Comparison of ENCODE assay signal across 9 cellular contexts in genomic region chr16:67149276-67150057, GRCh38. TPM values are rescaled to one million over a fixed set of nuclear protein-coding genes. Genes with fewer than 3 reads are reported as not detected.
DNase-seq lines count a peak whose midpoint lies in the region; ATAC-seq and TF ChIP-seq lines count a peak whose summit lies in the region.
"Had no signal": no experiment of that assay in that cellular context is flagged by ENCODE, and none has a peak within 500 bp of the region (broad histone marks: within the 10 kb centered on the region; RNA-seq: fewer than 3 reads in every experiment).

No MANE protein-coding gene starts in this region.

- H3F3A ChIP-seq in SK-N-SH (replicated peaks; ENCODE audit: insufficient read depth): peaks cover 8% of the 10 kb centered on the region

- intact Hi-C loops in sciatic nerve (cut with DNase I): no loop called here

- H3K9ac ChIP-seq in SK-N-SH: no peak overlapping the region

- TF ChIP-seq EP300 in SK-N-SH (IDR thresholded peaks at IDR 0.05; ENCODE audit: borderline replicate concordance in 1 of 2, low read depth in 1 of 2, low read length in 1 of 2): no peak

- H3K4me1 ChIP-seq in SK-N-SH (ENCODE audit: control insufficient read depth in 1 of 2, insufficient read depth in 2 of 2, low read depth in 1 of 2, low read length in 1 of 2) (peaks cover 0 to 8% of the 10 kb centered on the region in 2 experiments; a peak in 1 of 4 replicates), SJSA1 (replicated peaks) (peaks cover 25% of the 10 kb centered on the region), hepatocyte (ENCODE audit: insufficient read depth) (peaks cover 10% of the 10 kb centered on the region)

- H3K9me2 ChIP-seq in SK-N-SH: no peaks in the 10 kb centered on the region
- no peaks in the 10 kb centered on the region for H3K9me2 ChIP-seq in hepatocyte (replicated peaks; ENCODE audit: insufficient read depth)

- ATAC-seq in SK-N-SH treated with all-trans-retinoic acid at 6 μM for 48 hours (no peak), sciatic nerve (no peak)

- POLR2A ChIA-PET in SK-N-SH (lab: Yijun Ruan, JAX): no interaction called here

- CTCF ChIA-PET in SK-N-SH (lab: Yijun Ruan, JAX): interaction anchor here (0.7 to 6.6 kb wide), 4 partner anchors 10 to 173 kb away, joined by 3 to 103 read pairs (median 3); no protein-coding TSS in a partner anchor

- H3K4me3 ChIP-seq in SK-N-SH (ENCODE audit: low read depth in 2 of 2, low read length in 1 of 2): no peak overlapping the region; a peak in 1 of 4 replicates
- peak overlapping the region; percentile 70; the same call in 1 of the 2 replicates for H3K4me3 ChIP-seq in SJSA1
- peak overlapping the region; percentile 82 for H3K4me3 ChIP-seq in hepatocyte

- H3K36me3 ChIP-seq in SK-N-SH (replicated peaks in 1 of 2; ENCODE audit: control insufficient read depth in 1 of 2, insufficient read depth in 2 of 2, low read length in 1 of 2) (peaks cover 12 to 46% of the 10 kb centered on the region in 2 experiments), SJSA1 (peaks cover 67% of the 10 kb centered on the region), hepatocyte (replicated peaks; ENCODE audit: insufficient read depth, low read depth) (no peaks in the 10 kb centered on the region)

- H4K20me1 ChIP-seq in SK-N-SH (ENCODE audit: insufficient read depth): no peaks in the 10 kb centered on the region
- no peaks in the 10 kb centered on the region for H4K20me1 ChIP-seq in hepatocyte (ENCODE audit: insufficient read depth, poor library complexity, severe bottlenecking)

- no peaks in the 10 kb centered on the region for H3K27me3 ChIP-seq in SK-N-SH (ENCODE audit: insufficient read depth)
- no peaks in the 10 kb centered on the region for H3K27me3 ChIP-seq in SJSA1 (replicated peaks)
- H3K27me3 ChIP-seq in hepatocyte: peaks cover 7% of the 10 kb centered on the region

- TF ChIP-seq RAD21 in SK-N-SH (IDR thresholded peaks at IDR 0.05; ENCODE audit: low read length): no peak

- 96% methylated on average over 68 of the region's 79 CpGs for WGBS in SK-N-SH (ENCODE audit: low lambda C conversion rate)
- 78% methylated on average over 73 of the region's 79 CpGs for WGBS in hepatocyte (ENCODE audit: low lambda C conversion rate, missing lambda C conversion rate)

- H3K4me2 ChIP-seq in SK-N-SH (no peak overlapping the region), hepatocyte (peak overlapping the region; percentile 92)

- H3K27ac ChIP-seq in SK-N-SH (ENCODE audit: low read depth in 2 of 2, low read length in 1 of 2) (no peak overlapping the region; a peak in 1 of 4 replicates), SJSA1 (no peak overlapping the region), hepatocyte (peak overlapping the region; percentile 98)

- no peak for DNase-seq in SK-N-SH
- DNase-seq in SJSA1 (ENCODE audit: low read depth in 1 of 2, low spot score in 2 of 2): no peak
- DNase-seq in hepatocyte (ENCODE audit: low spot score): no peak
- peak; percentile 60 for DNase-seq in sciatic nerve (ENCODE audit: low spot score)
- DNase-seq in D341Med (ENCODE audit: low spot score): no peak
- DNase-seq in NCI-H748 treated with DMSO at 0.1 percent for 48 hours (lab: John Stamatoyannopoulos, UW): no peak
- DNase-seq in dermis blood vessel endothelial cell: no peak
- DNase-seq: NCI-H187 treated with DMSO at 0.1 percent for 48 hours had no signal

- H2AFZ ChIP-seq in SK-N-SH (ENCODE audit: low read depth): no peak overlapping the region
- H2AFZ ChIP-seq in hepatocyte: no peak overlapping the region

- H3K9me3 ChIP-seq in SK-N-SH (no peaks in the 10 kb centered on the region), SJSA1 (replicated peaks) (peaks cover 10% of the 10 kb centered on the region), hepatocyte (ENCODE audit: low read depth) (no peaks in the 10 kb centered on the region)

- TF ChIP-seq CTCF in SK-N-SH (IDR thresholded peaks at IDR 0.05) (no peak), hepatocyte (IDR thresholded peaks at IDR 0.05; ENCODE audit: poor library complexity) (no peak)

- H3K79me2 ChIP-seq in SK-N-SH (ENCODE audit: insufficient read depth): no peaks in the 10 kb centered on the region
- peaks cover 4% of the 10 kb centered on the region for H3K79me2 ChIP-seq in hepatocyte

TF ChIP-seq in SK-N-SH treated with all-trans-retinoic acid at 6 μM for 48 hours, 23 proteins besides CTCF, POLR2A, EP300 and RAD21:
- TF ChIP-seq TOX (CRISPR knock-in tag; IDR thresholded peaks at IDR 0.05; ENCODE audit: borderline replicate concordance) (no peak), ISL1 (CRISPR knock-in tag; IDR thresholded peaks at IDR 0.05) (no peak), GLIS3 (CRISPR knock-in tag; IDR thresholded peaks at IDR 0.05) (no peak), ZFP3 (CRISPR knock-in tag; IDR thresholded peaks at IDR 0.05) (peak; percentile 86; the same call in 1 of the 2 replicates), PPARA (CRISPR knock-in tag; IDR thresholded peaks at IDR 0.05; ENCODE audit: borderline replicate concordance) (no peak)

TF ChIP-seq in SK-N-SH, 30 proteins besides CTCF, POLR2A, EP300 and RAD21:
- TF ChIP-seq MXI1 (IDR thresholded peaks at IDR 0.05; ENCODE audit: low read depth, low read length) (no peak), SIN3A (IDR thresholded peaks at IDR 0.05; ENCODE audit: borderline replicate concordance, low read depth, low read length) (no peak), RCOR1 (IDR thresholded peaks at IDR 0.05; ENCODE audit: low read length) (no peak), GATA2 (CRISPR knock-in tag; IDR thresholded peaks at IDR 0.05) (no peak), PBX3 (IDR thresholded peaks at IDR 0.05) (no peak), POLR2AphosphoS5 (IDR thresholded peaks at IDR 0.05; ENCODE audit: low read depth, low read length) (no peak), GABPA (IDR thresholded peaks at IDR 0.05; ENCODE audit: low read depth) (no peak), NFIC (IDR thresholded peaks at IDR 0.05; ENCODE audit: borderline replicate concordance) (no peak), MEF2A (IDR thresholded peaks at IDR 0.05; ENCODE audit: borderline replicate concordance, low read depth) (no peak)

RNA-seq across cellular contexts. Expression of gene B3GNT9, which starts 1.3 kb away (rescaled TPM):
- polyA plus RNA-seq in SK-N-SH (2012; rRNA removed) (9.8 and 9.9 TPM in 2 replicates), hepatocyte (37.5 and 44.2 TPM in 2 replicates)
- 5.4 and 8.2 TPM in 2 replicates for polyA plus RNA-seq in SK-N-SH (2012; cell fraction: cytosol; rRNA removed)
- 23.8 and 29.1 TPM in 2 replicates for polyA plus RNA-seq in SK-N-SH (2012; cell fraction: nucleus; rRNA removed)
- 34.5 and 36.1 TPM in 2 replicates for total RNA-seq in SJSA1 (2014; rRNA removed; shearing (Covaris generic))
- total RNA-seq in hepatocyte (33.3 and 34.5 TPM in 2 replicates), sciatic nerve (13.9 TPM), dermis blood vessel endothelial cell (3.5 and 5.3 TPM in 2 replicates)

RNA-seq across cellular contexts. Expression of gene TRADD, which starts 10.2 kb away (rescaled TPM):
- polyA plus RNA-seq in SK-N-SH (2012; rRNA removed): 27.7 and 28.5 TPM in 2 replicates
- polyA plus RNA-seq in SK-N-SH (2012; cell fraction: cytosol; rRNA removed): 13.4 and 21.9 TPM in 2 replicates
- 53.4 and 65.8 TPM in 2 replicates for polyA plus RNA-seq in SK-N-SH (2012; cell fraction: nucleus; rRNA removed)
- 25.5 and 46.7 TPM in 2 replicates for total RNA-seq in SJSA1 (2014; rRNA removed; shearing (Covaris generic))
- 18.5 and 21.9 TPM in 2 replicates for total RNA-seq in hepatocyte
- polyA plus RNA-seq in hepatocyte: 31.4 and 32.4 TPM in 2 replicates
- 11.3 TPM for total RNA-seq in sciatic nerve
- total RNA-seq in dermis blood vessel endothelial cell: 18.2 and 26.5 TPM in 2 replicates

RNA-seq across cellular contexts. Expression of gene FBXL8, which starts 10.3 kb away (rescaled TPM):
- polyA plus RNA-seq in SK-N-SH (2012; rRNA removed) (17.8 and 21.8 TPM in 2 replicates), hepatocyte (15.9 and 19.8 TPM in 2 replicates)
- 2.9 and 5.0 TPM in 2 replicates for polyA plus RNA-seq in SK-N-SH (2012; cell fraction: cytosol; rRNA removed)
- 198 and 356 TPM in 2 replicates for polyA plus RNA-seq in SK-N-SH (2012; cell fraction: nucleus; rRNA removed)
- total RNA-seq in SJSA1 (2014; rRNA removed; shearing (Covaris generic)): 11.7 and 24.2 TPM in 2 replicates
- total RNA-seq in hepatocyte (10.7 and 11.1 TPM in 2 replicates), sciatic nerve (10.1 TPM), dermis blood vessel endothelial cell (7.8 and 9.0 TPM in 2 replicates)

RNA-seq across cellular contexts. Expression of gene HSF4, which starts 15.1 kb away (rescaled TPM):
- polyA plus RNA-seq in SK-N-SH (2012; rRNA removed) (33.4 and 44.4 TPM in 2 replicates), hepatocyte (8.5 and 15.7 TPM in 2 replicates)
- 2.1 and 4.7 TPM in 2 replicates for polyA plus RNA-seq in SK-N-SH (2012; cell fraction: cytosol; rRNA removed)
- 393 and 428 TPM in 2 replicates for polyA plus RNA-seq in SK-N-SH (2012; cell fraction: nucleus; rRNA removed)
- total RNA-seq in SJSA1 (2014; rRNA removed; shearing (Covaris generic)): 3.9 and 12.8 TPM in 2 replicates
- total RNA-seq in hepatocyte (3.2 and 5.5 TPM in 2 replicates), sciatic nerve (123 TPM), dermis blood vessel endothelial cell (0.65 and 2.0 TPM in 2 replicates)

RNA-seq across cellular contexts. Expression of gene NOL3, which starts 20.9 kb away (rescaled TPM):
- polyA plus RNA-seq in SK-N-SH (2012; rRNA removed) (34.1 and 38.7 TPM in 2 replicates), hepatocyte (10.9 and 11.0 TPM in 2 replicates)
- 16.9 and 22.0 TPM in 2 replicates for polyA plus RNA-seq in SK-N-SH (2012; cell fraction: cytosol; rRNA removed)
- polyA plus RNA-seq in SK-N-SH (2012; cell fraction: nucleus; rRNA removed): 131 and 167 TPM in 2 replicates
- total RNA-seq in SJSA1 (2014; rRNA removed; shearing (Covaris generic)): 24.1 and 29.7 TPM in 2 replicates
- total RNA-seq in hepatocyte (8.1 and 9.3 TPM in 2 replicates), sciatic nerve (37.9 TPM), dermis blood vessel endothelial cell (8.6 and 8.8 TPM in 2 replicates)

Comparison
In these comparisons a context has a peak if more than half of its experiments do, and no peak if none do; other contexts are left out.
1. H3K4me3 ChIP-seq: peak in SJSA1 (single experiment) and hepatocyte (single experiment); none in SK-N-SH (0 of 2).